8 cellular contexts compared by ENCODE assay signal in the genomic region with DNA sequence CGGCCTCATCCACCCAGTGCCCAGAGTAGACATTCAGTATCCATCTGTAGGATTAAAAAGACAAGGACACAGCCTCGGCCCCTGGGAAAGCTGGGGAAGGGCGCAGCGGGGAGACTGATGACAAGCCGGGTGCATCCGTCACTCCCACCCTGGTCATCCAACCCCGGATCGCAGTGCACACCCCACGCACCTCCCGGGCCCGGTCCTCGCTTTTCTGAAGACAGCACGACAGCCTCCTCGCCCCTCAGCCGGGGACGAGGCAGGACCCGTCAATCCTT. TPM values are rescaled to one million over a fixed set of nuclear protein-coding genes. Genes with fewer than 3 reads are reported as not detected.
A peak's percentile ranks its signal among the peaks of the same experiment; 100 is the strongest.
DNase-seq lines count a peak whose midpoint lies in the region; ATAC-seq and TF ChIP-seq lines count a peak whose summit lies in the region.

No MANE protein-coding gene starts in this region.

- peaks cover 64% of the 10 kb centered on the region for H3K79me2 ChIP-seq in OCI-LY7 (ENCODE audit: insufficient read depth, low read depth, low read length)

- peak overlapping the region; percentile 79 for H3K4me2 ChIP-seq in OCI-LY7 (ENCODE audit: low read length)

- in situ Hi-C loops in brain microvascular endothelial cell (cut with HindIII; ENCODE audit: low pct_ligation_motif_present, low sequenced_read_pairs) = no loop called here

- 0 out of 2 replicates have a peak, but pooled peaks cover 8% of the 10 kb centered on the region for H4K20me1 ChIP-seq in OCI-LY7 (ENCODE audit: insufficient read depth, low read length)

- H3K4me1 ChIP-seq in ES-I3 (ENCODE audit: insufficient read depth, low read length) (peaks cover 16% of the 10 kb centered on the region), OCI-LY7 (ENCODE audit: insufficient read depth, low read length, poor library complexity, severe bottlenecking) (peaks cover 67% of the 10 kb centered on the region), liver (ENCODE audit: control insufficient read depth in 4 of 4, insufficient read depth in 4 of 4, low read length in 3 of 4) (peaks cover 16 to 58% (median 45%) of the 10 kb centered on the region in 4 donors)

- under 1% methylated on average over 17 of the region's 17 CpGs for WGBS in liver

- intact Hi-C loops in OCI-LY7 (cut with micrococcal nuclease; ENCODE audit: unreplicated experiment) = loop anchor here (5.0 kb wide), 1 partner anchor 219 kb away; no protein-coding TSS in a partner anchor

- no peaks in the 10 kb centered on the region for H3K36me3 ChIP-seq in ES-I3 (ENCODE audit: insufficient read depth, low read length)
- H3K36me3 ChIP-seq in OCI-LY7 (ENCODE audit: insufficient read depth, low read length) = peaks cover 57% of the 10 kb centered on the region
- no peaks in the 10 kb centered on the region for H3K36me3 ChIP-seq in brain microvascular endothelial cell (replicated peaks)
- no peaks in the 10 kb centered on the region for H3K36me3 ChIP-seq in liver (ENCODE audit: control insufficient read depth in 4 of 4, insufficient read depth in 3 of 4, low read depth in 1 of 4, low read length in 3 of 4)

- peak overlapping the region; percentile 97 for H3K27ac ChIP-seq in OCI-LY7 (ENCODE audit: low read depth, low read length, poor library complexity, severe bottlenecking)
- peak overlapping the region; percentile 32 for H3K27ac ChIP-seq in brain microvascular endothelial cell
- peak overlapping the region; percentile 99 for H3K27ac ChIP-seq in liver (ENCODE audit: low read depth in 1 of 2, low read length in 2 of 2)
- H3K27ac ChIP-seq in substantia nigra (ENCODE audit: low read depth, low read length, poor library complexity, severe bottlenecking) = peak overlapping the region; percentile 94

- H3K27me3 ChIP-seq in brain microvascular endothelial cell (replicated peaks) = no peaks in the 10 kb centered on the region
- no peaks in the 10 kb centered on the region for H3K27me3 ChIP-seq in liver (ENCODE audit: control insufficient read depth in 4 of 4, insufficient read depth in 4 of 4, low read length in 3 of 4)

- H3K9ac ChIP-seq in ES-I3 (ENCODE audit: low read depth, low read length) (peak overlapping the region; percentile 63; the same call in 1 of the 2 replicates), liver (ENCODE audit: low read depth in 1 of 2, low read length in 2 of 2) (peak overlapping the region; percentile 73 to 95)

- TF ChIP-seq CTCF in OCI-LY7 (conservative IDR thresholded peaks at IDR 0.05; ENCODE audit: low read length) (no peak), brain microvascular endothelial cell (IDR thresholded peaks at IDR 0.05; ENCODE audit: low read depth, low read length, missing control alignments) (no peak), liver (IDR thresholded peaks at IDR 0.05; ENCODE audit: low read depth, low read length, missing input control) (no peak)

- H3K9me3 ChIP-seq in ES-I3 (ENCODE audit: control insufficient read depth, insufficient read depth, low read length) (no peaks in the 10 kb centered on the region), OCI-LY7 (ENCODE audit: low read length) (peaks cover 4% of the 10 kb centered on the region; the same call in 1 of the 2 replicates), liver (ENCODE audit: control insufficient read depth in 4 of 4, low read length in 3 of 4) (no peaks in the 10 kb centered on the region)

- POLR2A ChIA-PET in OCI-LY7 (lab: Charles Lee) = interaction anchor here (0.6 to 6.6 kb wide), 3 partner anchors 14 to 37 kb away, joined by 3 to 122 read pairs (median 4); no protein-coding TSS in a partner anchor

- no TSS peak for BruUV-seq in OCI-LY7 (replicated peaks; lab: Mats Ljungman, UMichigan)

- H3K9me2 ChIP-seq in OCI-LY7 (ENCODE audit: insufficient read depth, low read length) = no peaks in the 10 kb centered on the region

- DNase-seq in OCI-LY7 (ENCODE audit: low spot score) (peak; percentile 35), brain microvascular endothelial cell (no peak), substantia nigra (lab: John Stamatoyannopoulos, UW) (peak in 11 of 49 donors; percentile 16 to 56 (median 41)), AML-193 (lab: John Stamatoyannopoulos, UW) (no peak)

- no peak for ATAC-seq in GM21786 (IDR thresholded peaks at IDR 0.05; ENCODE audit: unreplicated experiment)
- ATAC-seq in HG02938 (IDR thresholded peaks at IDR 0.05; ENCODE audit: unreplicated experiment) = no peak

- H2AFZ ChIP-seq in OCI-LY7 (ENCODE audit: low read length) = no peak overlapping the region

- CTCF ChIA-PET in OCI-LY7 (lab: Charles Lee; ENCODE audit: unreplicated experiment) = no interaction called here

- TF ChIP-seq RAD21 in liver (IDR thresholded peaks at IDR 0.05) = no peak

- peak overlapping the region; percentile 80 for H3K4me3 ChIP-seq in OCI-LY7 (ENCODE audit: low read depth, low read length, poor library complexity, severe bottlenecking)
- H3K4me3 ChIP-seq in brain microvascular endothelial cell (ENCODE audit: low read depth, low read length) = peak overlapping the region; percentile 92
- peak overlapping the region; percentile 74 to 89 (median 80) for H3K4me3 ChIP-seq in liver (ENCODE audit: low read depth in 1 of 3, low read length in 3 of 3)

TF ChIP-seq in liver, 16 proteins besides CTCF, POLR2A, EP300 and RAD21:
- TF ChIP-seq, protein P1, sequence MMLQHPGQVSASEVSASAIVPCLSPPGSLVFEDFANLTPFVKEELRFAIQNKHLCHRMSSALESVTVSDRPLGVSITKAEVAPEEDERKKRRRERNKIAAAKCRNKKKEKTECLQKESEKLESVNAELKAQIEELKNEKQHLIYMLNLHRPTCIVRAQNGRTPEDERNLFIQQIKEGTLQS (IDR thresholded peaks at IDR 0.05) = no peak
- TF ChIP-seq, protein P2, sequence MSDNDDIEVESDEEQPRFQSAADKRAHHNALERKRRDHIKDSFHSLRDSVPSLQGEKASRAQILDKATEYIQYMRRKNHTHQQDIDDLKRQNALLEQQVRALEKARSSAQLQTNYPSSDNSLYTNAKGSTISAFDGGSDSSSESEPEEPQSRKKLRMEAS (IDR thresholded peaks at IDR 0.05) = no peak
- TF ChIP-seq RXRA (IDR thresholded peaks at IDR 0.05) (no peak), FOXA2 (IDR thresholded peaks at IDR 0.05) (no peak), FOXA1 (IDR thresholded peaks at IDR 0.05) (no peak), EGR1 (IDR thresholded peaks at IDR 0.05; ENCODE audit: low read depth in 2 of 2) (no peak), YY1 (IDR thresholded peaks at IDR 0.05) (no peak), HNF4G (IDR thresholded peaks at IDR 0.05) (no peak)

RNA-seq across cellular contexts. Expression of gene FCHSD2, which starts 1.1 kb away (rescaled TPM):
- 39.0 and 48.7 TPM in 2 replicates for total RNA-seq in OCI-LY7 (2014; rRNA removed; shearing (Covaris generic))
- 128 and 147 TPM in 2 replicates for total RNA-seq in OCI-LY7 (2022)
- total RNA-seq in liver = 10 to 100 TPM; 10.4 to 18.7 TPM
- 1 to 10 TPM; 7.6 to 9.3 TPM for polyA plus RNA-seq in liver

Comparison
In these comparisons a context has a peak if more than half of its experiments do, and no peak if none do; other contexts are left out.
1. H3K27ac ChIP-seq: peak in every context shown above with its lines; median percentile 99 in liver; 97 in OCI-LY7; 94 in substantia nigra; 32 in brain microvascular endothelial cell.